Comparison of ENCODE assay signal across 15 cellular contexts in genomic region chr22:47592791-47593190, GRCh38.
DNase-seq lines count a peak whose midpoint lies in the region; ATAC-seq and TF ChIP-seq lines count a peak whose summit lies in the region.
"Had no signal": no experiment of that assay in that cellular context is flagged by ENCODE, and none has a peak within 500 bp of the region (broad histone marks: within the 10 kb centered on the region; RNA-seq: fewer than 3 reads in every experiment).

No MANE protein-coding gene starts in this region.

- no peak overlapping the region for H3K4me3 Mint-ChIP-seq in natural killer cell treated with Interleukin-12 subunit alpha and Interleukin-12 subunit beta and Interleukin-15 and Interleukin-18, amount 100 ng/mL, for 72 hours
- H3K4me3 Mint-ChIP-seq in natural killer cell (no peak overlapping the region), type B pancreatic cell (no peak overlapping the region)
- H3K4me3 Mint-ChIP-seq: B cell; CD4-positive, alpha-beta T cell had no signal

- no peaks in the 10 kb centered on the region for H3K4me1 Mint-ChIP-seq in natural killer cell treated with Interleukin-12 subunit alpha and Interleukin-12 subunit beta and Interleukin-15 and Interleukin-18, amount 100 ng/mL, for 72 hours (ENCODE audit: low read depth in 2 of 2)
- H3K4me1 Mint-ChIP-seq in natural killer cell: no peaks in the 10 kb centered on the region
- H3K4me1 Mint-ChIP-seq in type B pancreatic cell (ENCODE audit: unreplicated experiment): no peaks in the 10 kb centered on the region
- H3K4me1 Mint-ChIP-seq: B cell had no signal

- DNase-seq in natural killer cell treated with Interleukin-12 subunit alpha and Interleukin-12 subunit beta and Interleukin-15 and Interleukin-18, amount 100 ng/mL, for 72 hours (ENCODE audit: low spot score): peak; percentile 28
- DNase-seq in natural killer cell: no peak
- DNase-seq in mesenteric fat pad (ENCODE audit: low spot score): peak; percentile 60
- peak; percentile 36 for DNase-seq in type B pancreatic cell (ENCODE audit: extremely low spot score, unreplicated experiment)
- DNase-seq in HuH-7 (ENCODE audit: low spot score): no peak
- no peak for DNase-seq in sciatic nerve (ENCODE audit: low spot score)
- DNase-seq: C1 segment of cervical spinal cord; Calu3; CD4-positive, alpha-beta T cell; DMS 273 treated with DMSO at 0.1 percent for 48 hours; GM23248 had no signal

- no peaks in the 10 kb centered on the region for H3K36me3 Mint-ChIP-seq in natural killer cell treated with Interleukin-12 subunit alpha and Interleukin-12 subunit beta and Interleukin-15 and Interleukin-18, amount 100 ng/mL, for 72 hours
- H3K36me3 Mint-ChIP-seq in natural killer cell: no peaks in the 10 kb centered on the region
- no peaks in the 10 kb centered on the region for H3K36me3 Mint-ChIP-seq in type B pancreatic cell

- ATAC-seq in natural killer cell treated with Interleukin-12 subunit alpha and Interleukin-12 subunit beta and Interleukin-15 and Interleukin-18, amount 100 ng/mL, for 72 hours: no peak
- ATAC-seq in natural killer cell (no peak), HG02981 (IDR thresholded peaks at IDR 0.05; ENCODE audit: unreplicated experiment) (no peak), sciatic nerve (no peak)
- ATAC-seq: GM12878, HCT116 had no signal

- no peaks in the 10 kb centered on the region for H3K9me3 Mint-ChIP-seq in natural killer cell treated with Interleukin-12 subunit alpha and Interleukin-12 subunit beta and Interleukin-15 and Interleukin-18, amount 100 ng/mL, for 72 hours
- H3K9me3 Mint-ChIP-seq in natural killer cell (no peaks in the 10 kb centered on the region), type B pancreatic cell (peaks cover 14% of the 10 kb centered on the region)
- H3K9me3 Mint-ChIP-seq: CD4-positive, alpha-beta T cell had no signal

- intact Hi-C loops in natural killer cell (cut with micrococcal nuclease) (no loop called here), sciatic nerve (cut with DNase I) (no loop called here)

- TF ChIP-seq CTCF in natural killer cell (IDR thresholded peaks at IDR 0.05) (no peak), type B pancreatic cell (conservative IDR thresholded peaks at IDR 0.05) (no peak)

- peaks cover 2 to 8% of the 10 kb centered on the region in 2 donors for H3K27me3 Mint-ChIP-seq in natural killer cell treated with Interleukin-12 subunit alpha and Interleukin-12 subunit beta and Interleukin-15 and Interleukin-18, amount 100 ng/mL, for 72 hours
- H3K27me3 Mint-ChIP-seq in natural killer cell (ENCODE audit: low read depth in 2 of 2): no peaks in the 10 kb centered on the region
- H3K27me3 Mint-ChIP-seq in type B pancreatic cell: no peaks in the 10 kb centered on the region
- H3K27me3 Mint-ChIP-seq: CD4-positive, alpha-beta T cell had no signal

- no peak overlapping the region for H3K27ac Mint-ChIP-seq in natural killer cell treated with Interleukin-12 subunit alpha and Interleukin-12 subunit beta and Interleukin-15 and Interleukin-18, amount 100 ng/mL, for 72 hours
- H3K27ac Mint-ChIP-seq in natural killer cell: no peak overlapping the region
- H3K27ac Mint-ChIP-seq in type B pancreatic cell: no peak overlapping the region
- H3K27ac Mint-ChIP-seq: B cell; CD4-positive, alpha-beta T cell had no signal

Comparison
In these comparisons a context has a peak if more than half of its experiments do, and no peak if none do; other contexts are left out.
1. DNase-seq: peak in natural killer cell treated with Interleukin-12 subunit alpha and Interleukin-12 subunit beta and Interleukin-15 and Interleukin-18, amount 100 ng/mL, for 72 hours (single experiment), mesenteric fat pad (single experiment) and type B pancreatic cell (single experiment); none in natural killer cell (single experiment), HuH-7 (single experiment) and sciatic nerve (single experiment).